ENCODE assay signal across 21 cellular contexts in genomic region chr6:41275489-41275888, GRCh38.
"Had no signal": no experiment of that assay in that cellular context is flagged by ENCODE, and none has a peak within 500 bp of the region (broad histone marks: within the 10 kb centered on the region; RNA-seq: fewer than 3 reads in every experiment).

No MANE protein-coding gene starts in this region.

- H3K9ac ChIP-seq: neural progenitor cell had no signal

- ATAC-seq: gastroesophageal sphincter; left cardiac atrium; lower lobe of right lung; natural killer cell treated with Interleukin-12 subunit alpha and Interleukin-12 subunit beta and Interleukin-15 and Interleukin-18, amount 100 ng/mL, for 72 hours; pancreas; right cardiac atrium had no signal

- H3K9me3 ChIP-seq: esophagus squamous epithelium, gastroesophageal sphincter, left ventricle myocardium inferior, lower lobe of right lung, pancreas, stomach, thoracic aorta, transverse colon had no signal

- H3K4me2 ChIP-seq: neural progenitor cell had no signal

- H3K27me3 ChIP-seq: neural progenitor cell, pancreas, transverse colon had no signal

- H3K4me3 ChIP-seq: esophagus squamous epithelium, gastroesophageal sphincter, left ventricle myocardium inferior, lower lobe of right lung, neural progenitor cell, pancreas, stomach, thoracic aorta, transverse colon had no signal

- DNase-seq: esophagus squamous epithelium; foreskin fibroblast; glutamatergic neuron; kidney; left cardiac atrium; left ventricle myocardium inferior; lower lobe of right lung; midbrain; occipital lobe; pancreas; right cardiac atrium; small intestine; stimulated activated CD4-positive, alpha-beta T cell treated with anti-CD3 and anti-CD28 coated beads, Interleukin-12 subunit alpha, Interleukin-12 subunit beta, amount 100 ng/mL, for 4 hours; stimulated activated naive CD4-positive, alpha-beta T cell; stomach; substantia nigra; transverse colon had no signal

- H3K27ac ChIP-seq: esophagus squamous epithelium, gastroesophageal sphincter, left ventricle myocardium inferior, lower lobe of right lung, neural progenitor cell, pancreas, thoracic aorta, transverse colon had no signal

- H3K4me1 ChIP-seq: neural progenitor cell, pancreas had no signal

- H3K36me3 ChIP-seq: esophagus squamous epithelium, gastroesophageal sphincter, left ventricle myocardium inferior, lower lobe of right lung, neural progenitor cell, pancreas, stomach, thoracic aorta, transverse colon had no signal
